In the genomic region with DNA sequence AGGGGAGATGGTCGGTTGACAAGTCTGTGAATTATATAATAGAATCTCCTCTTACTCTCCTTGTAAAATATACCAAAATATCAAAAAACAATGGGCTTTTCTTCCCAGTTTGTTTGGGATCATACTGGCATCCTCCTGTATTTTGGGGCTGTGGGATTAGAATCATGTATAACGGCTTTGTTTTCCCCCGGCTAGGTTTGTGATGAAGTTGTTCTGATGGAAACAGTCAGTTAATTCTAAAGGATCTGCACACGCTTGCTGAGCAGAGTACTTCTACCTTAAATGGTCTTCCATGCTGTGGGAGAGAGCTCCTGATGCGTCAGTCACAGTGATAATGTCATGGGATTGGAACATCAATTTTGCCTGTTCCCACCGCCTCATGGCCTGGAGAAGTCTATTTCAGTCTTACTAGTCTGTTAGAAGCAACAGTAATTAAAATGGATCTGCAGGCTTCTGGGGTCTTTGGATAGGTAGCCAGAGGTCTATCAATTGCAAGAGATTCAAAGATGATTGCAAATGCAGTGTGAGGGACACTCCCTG, we compare ENCODE assay signal across 22 cellular contexts.
"Had no signal": no experiment of that assay in that cellular context is flagged by ENCODE, and none has a peak within 500 bp of the region (broad histone marks: within the 10 kb centered on the region; RNA-seq: fewer than 3 reads in every experiment).

No MANE protein-coding gene starts in this region.

- H3K27me3 ChIP-seq: MG63 had no signal

- H3K36me3 ChIP-seq: MG63 had no signal

- H3K27ac ChIP-seq: RWPE1 had no signal

- ATAC-seq: Panc1, PC-3, SK-N-SH treated with all-trans-retinoic acid at 6 μM for 48 hours had no signal

- H3K9me3 ChIP-seq: MG63 had no signal

- DNase-seq: Karpas-422, KG1, MG63, NCI-H1092, NCI-H1105 treated with DMSO at 0.1 percent for 48 hours, NCI-H1417 treated with DMSO at 0.1 percent for 48 hours, NCI-H146, NCI-H1694 treated with DMSO at 0.1 percent for 48 hours, NCI-H1930, NCI-H2081, NCI-H2107, NCI-H226, NCI-H446, NCI-H510A, NCI-H524 treated with DMSO at 0.1 percent for 48 hours, NCI-H69, NCI-H774, PC-3, SHP77 had no signal

- H3K4me3 ChIP-seq: MG63 had no signal
